ENCODE assay signal across 16 cellular contexts in genomic region chr2:225765845-225766244, GRCh38.
"Had no signal": no experiment of that assay in that cellular context is flagged by ENCODE, and none has a peak within 500 bp of the region (broad histone marks: within the 10 kb centered on the region; RNA-seq: fewer than 3 reads in every experiment).

No MANE protein-coding gene starts in this region.

- H3K27ac ChIP-seq: prostate gland, stomach had no signal

- H3K4me3 ChIP-seq: prostate gland, stomach, tibial nerve had no signal

- H3K4me1 ChIP-seq: prostate gland had no signal

- H3K9me3 ChIP-seq: prostate gland, SK-N-SH, stomach, tibial nerve had no signal

- H3K36me3 ChIP-seq: prostate gland, stomach, tibial nerve had no signal

- DNase-seq: activated CD4-positive, alpha-beta memory T cell treated with anti-CD3 and anti-CD28 coated beads, Interleukin-2, amount 10 ng/mL, durations not matched to agents 7 days and 5 days; activated CD4-positive, alpha-beta T cell treated with anti-CD3 and anti-CD28 coated beads for 4 hours; activated effector memory CD4-positive, alpha-beta T cell treated with anti-CD3 and anti-CD28 coated beads, Interleukin-2, amount 50 U/mL, for 16 hours; activated T-cell treated with anti-CD3 and anti-CD28 coated beads, Interleukin-2, amount 50 U/mL, for 4 hours; amniotic stem cell; dermis blood vessel endothelial cell; effector memory CD8-positive, alpha-beta T cell; hippocampal formation; left ventricle myocardium superior; nephron progenitor cell; SK-N-SH; stimulated activated CD4-positive, alpha-beta T cell treated with anti-CD3 and anti-CD28 coated beads, Interleukin-12 subunit alpha, Interleukin-12 subunit beta, amount 100 ng/mL, for 4 hours; stimulated activated CD4-positive, alpha-beta T cell treated with anti-CD3 and anti-CD28 coated beads, Interleukin-2, amount 100 ng/mL, for 24 hours; stomach had no signal

- H3K27me3 ChIP-seq: stomach, tibial nerve had no signal
